In the genomic region with DNA sequence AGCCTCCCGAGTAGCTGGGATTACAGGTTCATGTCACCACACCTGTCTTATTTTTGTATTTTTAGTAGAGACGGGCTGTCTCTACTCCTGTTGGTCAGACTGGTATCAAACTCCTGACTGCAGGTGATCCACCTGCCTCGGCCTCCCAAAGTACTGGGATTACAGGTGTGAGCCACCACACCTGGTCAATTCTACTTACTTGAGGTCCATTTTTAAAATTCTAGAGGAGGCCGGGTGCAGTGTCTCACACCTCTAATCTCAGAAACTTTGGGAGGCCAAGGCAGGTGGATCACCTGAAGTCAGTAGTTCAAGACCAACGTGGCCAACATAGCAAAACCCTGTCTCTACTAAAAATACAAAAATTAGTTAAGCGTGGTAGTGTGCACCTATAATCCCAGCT, we compare ENCODE assay signal across 36 cellular contexts. TPM values are rescaled to one million over a fixed set of nuclear protein-coding genes. Genes with fewer than 3 reads are reported as not detected.
DNase-seq lines count a peak whose midpoint lies in the region; ATAC-seq, FAIRE-seq and TF ChIP-seq lines count a peak whose summit lies in the region.
"Had no signal": no experiment of that assay in that cellular context is flagged by ENCODE, and none has a peak within 500 bp of the region (broad histone marks: within the 10 kb centered on the region; RNA-seq: fewer than 3 reads in every experiment).

No MANE protein-coding gene starts in this region.

- WGBS in GM12878 (ENCODE audit: insufficient coverage, insufficient replicate concordance, low lambda C conversion rate, missing lambda C conversion rate), result 46% methylated on average over 6 of the region's 6 CpGs
- WGBS in suprapubic skin, result 93% methylated on average over 6 of the region's 6 CpGs

- FAIRE-seq in GM12878 (lab: Jason Lieb, UNC), result no peak
- FAIRE-seq: A204.1, A549, D721Med had no signal

- in situ Hi-C loops in Panc1 (cut with HindIII; ENCODE audit: low pct_unique_long_range_greater_than_20kb, low sequenced_read_pairs), result no loop called here
- in situ Hi-C loops in GM12878 (cut with MboI), result no loop called here

- H3K9ac ChIP-seq in GM12878 (ENCODE audit: control insufficient read depth, insufficient read depth, low read length), result no peak overlapping the region
- H3K9ac ChIP-seq: BLaER1; BLaER1 treated with 17β-estradiol and CSF1 and Interleukin-3, amounts not matched to agents 10 nM and 100 nM had no signal

- no peak for TF ChIP-seq EP300 in GM12878 (IDR thresholded peaks at IDR 0.05; ENCODE audit: borderline replicate concordance in 1 of 2, control insufficient read depth in 1 of 2, low read depth in 2 of 2, low read length in 2 of 2)
- no peak for TF ChIP-seq EP300 in suprapubic skin (IDR thresholded peaks at IDR 0.05)

- no peaks in the 10 kb centered on the region for H4K20me1 ChIP-seq in GM12878 (ENCODE audit: control insufficient read depth, insufficient read depth)
- H4K20me1 ChIP-seq: BLaER1; BLaER1 treated with 17β-estradiol and CSF1 and Interleukin-3, amounts not matched to agents 10 nM and 100 nM had no signal

- H3K79me2 ChIP-seq in GM12878 (ENCODE audit: control insufficient read depth, insufficient read depth, low read length), result no peaks in the 10 kb centered on the region

- TF ChIP-seq POLR2A in GM12878 (IDR thresholded peaks at IDR 0.05; ENCODE audit: low read depth, low read length) (no peak), suprapubic skin (IDR thresholded peaks at IDR 0.05) (no peak)

- CTCF ChIA-PET in Panc1 (lab: Charles Lee) (interaction anchor here (0.7 kb wide), 1 partner anchor 30 kb away, joined by 3 read pairs; no protein-coding TSS in a partner anchor), GM12878 (lab: Yijun Ruan, JAX) (no interaction called here)

- H3K9me3 ChIP-seq in Panc1 (ENCODE audit: control insufficient read depth, insufficient read depth, low read depth, low read length) (no peaks in the 10 kb centered on the region), GM12878 (replicated peaks; ENCODE audit: control insufficient read depth, insufficient read depth, low read length) (no peaks in the 10 kb centered on the region), suprapubic skin (no peaks in the 10 kb centered on the region)
- H3K9me3 ChIP-seq: A549; BE2C; BLaER1; BLaER1 treated with 17β-estradiol and CSF1 and Interleukin-3, amounts not matched to agents 10 nM and 100 nM; Caco-2 had no signal

- DNase-seq in natural killer cell treated with Interleukin-12 subunit alpha and Interleukin-12 subunit beta and Interleukin-15 and Interleukin-18, amount 100 ng/mL, for 72 hours (ENCODE audit: low spot score), result peak; percentile 0
- DNase-seq in natural killer cell, result no peak
- no peak for DNase-seq in Panc1 (ENCODE audit: low read depth, low spot score)
- no peak for DNase-seq in GM12878 (ENCODE audit: low read depth, low spot score)
- no peak for DNase-seq in suprapubic skin (ENCODE audit: low spot score in 2 of 2)
- DNase-seq: 8988T; ACHN; AML-193; BE2C; C1 segment of cervical spinal cord; Caco-2; Calu3; CD4-positive, alpha-beta memory T cell; CD4-positive, alpha-beta T cell; CD4-positive, CD25-positive, alpha-beta regulatory T cell; CD8-positive, alpha-beta memory T cell; CD8-positive, alpha-beta T cell; COR-L47; DMS 273 treated with DMSO at 0.1 percent for 48 hours; DMS153; DMS53; DMS79; DMS79 treated with DMSO at 0.1 percent for 48 hours; DND-41; EL had no signal

- H3K4me3 Mint-ChIP-seq in natural killer cell treated with Interleukin-12 subunit alpha and Interleukin-12 subunit beta and Interleukin-15 and Interleukin-18, amount 100 ng/mL, for 72 hours, result no peak overlapping the region
- no peak overlapping the region for H3K4me3 Mint-ChIP-seq in natural killer cell
- H3K4me3 Mint-ChIP-seq: B cell; CD14-positive monocyte; CD4-positive, alpha-beta memory T cell; CD4-positive, alpha-beta T cell; CD4-positive, CD25-positive, alpha-beta regulatory T cell; CD8-positive, alpha-beta memory T cell; CD8-positive, alpha-beta T cell had no signal

- H3K4me1 ChIP-seq in Panc1 (ENCODE audit: control insufficient read depth, insufficient read depth, low read length) (peaks cover 61% of the 10 kb centered on the region), GM12878 (ENCODE audit: control insufficient read depth, insufficient read depth, low read length) (no peaks in the 10 kb centered on the region), suprapubic skin (peaks cover 3% of the 10 kb centered on the region)
- H3K4me1 ChIP-seq: BE2C had no signal

- intact Hi-C loops in natural killer cell (cut with micrococcal nuclease), result no loop called here
- intact Hi-C loops in Panc1 (cut with micrococcal nuclease; ENCODE audit: unreplicated experiment), result no loop called here
- intact Hi-C loops in GM12878 (cut with micrococcal nuclease; ENCODE audit: unreplicated experiment), result no loop called here

- H3K27me3 Mint-ChIP-seq in natural killer cell treated with Interleukin-12 subunit alpha and Interleukin-12 subunit beta and Interleukin-15 and Interleukin-18, amount 100 ng/mL, for 72 hours, result peaks cover 8 to 11% of the 10 kb centered on the region in 2 donors
- peaks cover 4 to 6% of the 10 kb centered on the region in 2 donors for H3K27me3 Mint-ChIP-seq in natural killer cell (ENCODE audit: low read depth in 2 of 2)

- no peak overlapping the region for H2AFZ ChIP-seq in GM12878 (ENCODE audit: control insufficient read depth, low read depth, low read length)

- BruUV-seq in Panc1 (replicated peaks; lab: Mats Ljungman, UMichigan) (no TSS peak), GM12878 (replicated peaks; lab: Mats Ljungman, UMichigan) (no TSS peak)

- ATAC-seq in natural killer cell treated with Interleukin-12 subunit alpha and Interleukin-12 subunit beta and Interleukin-15 and Interleukin-18, amount 100 ng/mL, for 72 hours, result no peak
- no peak for ATAC-seq in natural killer cell
- no peak for ATAC-seq in Panc1
- ATAC-seq in GM12878, result no peak
- ATAC-seq in HG02885 (IDR thresholded peaks at IDR 0.05; ENCODE audit: poor library complexity, unreplicated experiment), result no peak
- ATAC-seq: A549; CD8-positive, alpha-beta T cell had no signal

- H3K4me2 ChIP-seq in GM12878 (ENCODE audit: control insufficient read depth, insufficient read depth), result no peak overlapping the region
- H3K4me2 ChIP-seq: A549; BLaER1; BLaER1 treated with 17β-estradiol and CSF1 and Interleukin-3, amounts not matched to agents 10 nM and 100 nM had no signal

- RAD21 ChIA-PET in GM12878 (lab: Charles Lee; ENCODE audit: unreplicated experiment), result no interaction called here

- H3K36me3 Mint-ChIP-seq in natural killer cell treated with Interleukin-12 subunit alpha and Interleukin-12 subunit beta and Interleukin-15 and Interleukin-18, amount 100 ng/mL, for 72 hours, result no peaks in the 10 kb centered on the region
- H3K36me3 Mint-ChIP-seq in natural killer cell, result no peaks in the 10 kb centered on the region
- H3K36me3 Mint-ChIP-seq: CD14-positive monocyte; CD4-positive, alpha-beta memory T cell; CD4-positive, CD25-positive, alpha-beta regulatory T cell; CD8-positive, alpha-beta memory T cell; CD8-positive, alpha-beta T cell had no signal

- no peaks in the 10 kb centered on the region for H3K4me1 Mint-ChIP-seq in natural killer cell treated with Interleukin-12 subunit alpha and Interleukin-12 subunit beta and Interleukin-15 and Interleukin-18, amount 100 ng/mL, for 72 hours (ENCODE audit: low read depth in 2 of 2)
- H3K4me1 Mint-ChIP-seq in natural killer cell, result no peaks in the 10 kb centered on the region
- H3K4me1 Mint-ChIP-seq: B cell; CD14-positive monocyte; CD4-positive, alpha-beta memory T cell; CD4-positive, CD25-positive, alpha-beta regulatory T cell; CD8-positive, alpha-beta memory T cell had no signal

- H3K36me3 ChIP-seq in Panc1 (ENCODE audit: control insufficient read depth, insufficient read depth, low read length) (no peaks in the 10 kb centered on the region), GM12878 (ENCODE audit: control insufficient read depth in 2 of 2, insufficient read depth in 2 of 2, low read length in 1 of 2) (no peaks in the 10 kb centered on the region), suprapubic skin (no peaks in the 10 kb centered on the region)
- H3K36me3 ChIP-seq: BE2C; BLaER1; BLaER1 treated with 17β-estradiol and CSF1 and Interleukin-3, amounts not matched to agents 10 nM and 100 nM had no signal

- H3K27ac ChIP-seq in Panc1 (ENCODE audit: low read length) (peak overlapping the region; percentile 99), GM12878 (ENCODE audit: control insufficient read depth, insufficient read depth) (no peak overlapping the region), suprapubic skin (no peak overlapping the region)
- H3K27ac ChIP-seq: 22Rv1; BLaER1; BLaER1 treated with 17β-estradiol and CSF1 and Interleukin-3, amounts not matched to agents 10 nM and 100 nM; C4-2B had no signal

- SMC1A ChIA-PET in GM12878 (lab: Charles Lee; ENCODE audit: uncharacterized antibody, unreplicated experiment), result no interaction called here

- no peaks in the 10 kb centered on the region for H3K9me3 Mint-ChIP-seq in natural killer cell treated with Interleukin-12 subunit alpha and Interleukin-12 subunit beta and Interleukin-15 and Interleukin-18, amount 100 ng/mL, for 72 hours
- no peaks in the 10 kb centered on the region for H3K9me3 Mint-ChIP-seq in natural killer cell
- H3K9me3 Mint-ChIP-seq: CD4-positive, alpha-beta T cell had no signal

- H3K4me3 ChIP-seq in Panc1 (ENCODE audit: low read depth in 2 of 2, low read length in 2 of 2) (no peak overlapping the region), GM12878 (no peak overlapping the region), suprapubic skin (no peak overlapping the region)
- H3K4me3 ChIP-seq: A549; BLaER1; BLaER1 treated with 17β-estradiol and CSF1 and Interleukin-3, amounts not matched to agents 10 nM and 100 nM had no signal

- H3K27me3 ChIP-seq in Panc1 (ENCODE audit: control insufficient read depth, insufficient read depth, low read length) (no peaks in the 10 kb centered on the region), GM12878 (replicated peaks in 1 of 2; ENCODE audit: control insufficient read depth in 2 of 2, insufficient read depth in 2 of 2, low read length in 1 of 2) (no peaks in the 10 kb centered on the region), suprapubic skin (no peaks in the 10 kb centered on the region)
- H3K27me3 ChIP-seq: BE2C; BLaER1; BLaER1 treated with 17β-estradiol and CSF1 and Interleukin-3, amounts not matched to agents 10 nM and 100 nM had no signal

- no peak overlapping the region for H3K27ac Mint-ChIP-seq in natural killer cell treated with Interleukin-12 subunit alpha and Interleukin-12 subunit beta and Interleukin-15 and Interleukin-18, amount 100 ng/mL, for 72 hours
- no peak overlapping the region for H3K27ac Mint-ChIP-seq in natural killer cell
- H3K27ac Mint-ChIP-seq: B cell; CD14-positive monocyte; CD4-positive, alpha-beta T cell; CD4-positive, CD25-positive, alpha-beta regulatory T cell; CD8-positive, alpha-beta memory T cell; CD8-positive, alpha-beta T cell had no signal

- TF ChIP-seq RAD21 in GM12878 (IDR thresholded peaks at IDR 0.05; ENCODE audit: insufficient read depth, low read depth, low read length), result no peak

- POLR2A ChIA-PET in Panc1 (lab: Charles Lee), result interaction anchor here (0.6 kb wide), 1 partner anchor 48 kb away, joined by 7 read pairs; a partner anchor contains a TSS
- POLR2A ChIA-PET in GM12878 (lab: Charles Lee), result no interaction called here

- no peak for TF ChIP-seq CTCF in natural killer cell (IDR thresholded peaks at IDR 0.05)
- no peak for TF ChIP-seq CTCF in Panc1 (IDR thresholded peaks at IDR 0.05)
- no peak for TF ChIP-seq CTCF in GM12878 (IDR thresholded peaks at IDR 0.05 in 2 of 3, conservative IDR thresholded peaks at IDR 0.05 in 1 of 3; ENCODE audit: control insufficient read depth in 2 of 3, extremely low read depth in 1 of 3, insufficient read depth in 1 of 3, low read depth in 3 of 3, low read length in 3 of 3)
- no peak for TF ChIP-seq CTCF in suprapubic skin (IDR thresholded peaks at IDR 0.05)

RNA-seq across cellular contexts. Expression of a gene that starts 7.8 kb away (rescaled TPM):
- total RNA-seq in natural killer cell treated with Interleukin-12 subunit alpha and Interleukin-12 subunit beta and Interleukin-15 and Interleukin-18, amount 100 ng/mL, for 72 hours, result not detected
- under 1 TPM in 1 of 3 donors, not detected in 2; 0.45 TPM for total RNA-seq in natural killer cell
- total RNA-seq in Panc1 (2021; ENCODE audit: unreplicated experiment), result 92.5 TPM
- 97.9 TPM for polyA plus RNA-seq in Panc1 (2012; ENCODE audit: insufficient read length)
- total RNA-seq in GM12878 (2013; cell fraction: nucleolus; rRNA removed), result not detected in 2 replicates
- not detected in 2 replicates for total RNA-seq in GM12878 (2014; rRNA removed)
- not detected in 2 replicates for total RNA-seq in GM12878 (2014; rRNA removed; fragmentation: Illumina TruSeq; extraction: Trizol)
- 0.05 TPM in 1 of 2 replicates, not detected in the other for total RNA-seq in GM12878 (2021)
- polyA plus RNA-seq in GM12878 (2011; ENCODE audit: low read depth), result 0.10 TPM
- polyA plus RNA-seq in GM12878 (2011; rRNA removed), result not detected in 2 replicates
- not detected in 2 replicates for polyA plus RNA-seq in GM12878 (2011; cell fraction: cytosol; rRNA removed)
- 0.07 TPM in 1 of 2 replicates, not detected in the other for polyA plus RNA-seq in GM12878 (2011; cell fraction: nucleus; rRNA removed)
- polyA plus RNA-seq in GM12878 (2012), result 0.32 and 0.50 TPM in 2 replicates
- 0.07 TPM in 1 of 2 replicates, not detected in the other for polyA plus RNA-seq in GM12878 (2014; fragmentation: Illumina TruSeq; extraction: Trizol)
- polyA plus RNA-seq in GM12878 (2014; fragmentation: Nextera tagmentation; extraction: Ambion mirVana), result not detected
- 0.04 TPM in 1 of 2 replicates, not detected in the other for polyA plus RNA-seq in GM12878 (2014; rRNA removed)
- under 1 TPM; 0.17 to 0.55 TPM for polyA plus RNA-seq in GM12878 (2016; fragmentation: Nextera tagmentation; extraction: Ambion mirVana)
- not detected in 2 replicates for polyA minus RNA-seq in GM12878 (2011; rRNA and poly(A)+ RNA removed)
- polyA minus RNA-seq in GM12878 (2011; cell fraction: cytosol; rRNA and poly(A)+ RNA removed), result not detected in 2 replicates
- polyA minus RNA-seq in GM12878 (2011; cell fraction: nucleus; rRNA and poly(A)+ RNA removed), result not detected in 2 replicates
- 10 to 100 TPM in 1 of 4 donors, 1 to 10 TPM in 3; 3.3 to 10.1 (median 5.3) TPM for total RNA-seq in suprapubic skin
- total RNA-seq: A172; CD4-positive, alpha-beta memory T cell; CD4-positive, alpha-beta T cell; CD8-positive, alpha-beta memory T cell; CD8-positive, alpha-beta T cell had no signal
- polyA plus RNA-seq: CD14-positive monocyte had no signal

RNA-seq across cellular contexts. Expression of a gene that starts 47.8 kb away (rescaled TPM):
- 1 to 10 TPM; 3.8 to 4.1 TPM for total RNA-seq in natural killer cell treated with Interleukin-12 subunit alpha and Interleukin-12 subunit beta and Interleukin-15 and Interleukin-18, amount 100 ng/mL, for 72 hours
- total RNA-seq in natural killer cell (1 to 10 TPM; 1.5 to 5.0 (median 4.1) TPM), Panc1 (2021; ENCODE audit: unreplicated experiment) (132 TPM), GM12878 (2014; rRNA removed) (2.1 and 2.6 TPM in 2 replicates), GM12878 (2014; rRNA removed; fragmentation: Illumina TruSeq; extraction: Trizol) (3.0 and 3.1 TPM in 2 replicates), GM12878 (2021) (4.3 and 4.7 TPM in 2 replicates), suprapubic skin (10 to 100 TPM in 1 of 4 donors, 1 to 10 TPM in 3; 7.6 to 10.3 (median 8.4) TPM)
- 11.2 TPM for polyA plus RNA-seq in Panc1 (2012; ENCODE audit: insufficient read length)
- total RNA-seq in GM12878 (2013; cell fraction: nucleolus; rRNA removed), result 5.4 and 5.5 TPM in 2 replicates
- 0.54 TPM for polyA plus RNA-seq in GM12878 (2011; ENCODE audit: low read depth)
- polyA plus RNA-seq in GM12878 (2011; rRNA removed) (1.3 and 2.6 TPM in 2 replicates), GM12878 (2014; fragmentation: Illumina TruSeq; extraction: Trizol) (0.65 and 1.1 TPM in 2 replicates), GM12878 (2014; fragmentation: Nextera tagmentation; extraction: Ambion mirVana) (1 to 10 TPM in 1 of 2 experiments, under 1 TPM in 1; 0.57 to 1.9 TPM), GM12878 (2014; rRNA removed) (0.85 and 0.86 TPM in 2 replicates), GM12878 (2016; fragmentation: Nextera tagmentation; extraction: Ambion mirVana) (1 to 10 TPM; 2.5 to 3.0 TPM)
- polyA plus RNA-seq in GM12878 (2011; cell fraction: cytosol; rRNA removed), result 0.57 and 0.67 TPM in 2 replicates
- polyA plus RNA-seq in GM12878 (2011; cell fraction: nucleus; rRNA removed), result 0.55 and 0.63 TPM in 2 replicates
- 0.60 and 0.88 TPM in 2 replicates for polyA plus RNA-seq in GM12878 (2012)
- polyA minus RNA-seq in GM12878 (2011; rRNA and poly(A)+ RNA removed), result 1.2 and 1.8 TPM in 2 replicates
- 1.2 and 1.6 TPM in 2 replicates for polyA minus RNA-seq in GM12878 (2011; cell fraction: cytosol; rRNA and poly(A)+ RNA removed)
- polyA minus RNA-seq in GM12878 (2011; cell fraction: nucleus; rRNA and poly(A)+ RNA removed), result 0.73 and 1.1 TPM in 2 replicates

Comparison
In these comparisons a context has a peak if more than half of its experiments do, and no peak if none do; other contexts are left out.
1. RNA of a gene that starts 47.8 kb away (total RNA-seq): 132 TPM in Panc1 (single experiment); 7.6 to 10.3 TPM in suprapubic skin, 3.8 to 4.1 TPM in natural killer cell treated with Interleukin-12 subunit alpha and Interleukin-12 subunit beta and Interleukin-15 and Interleukin-18, amount 100 ng/mL, for 72 hours, 1.5 to 5.0 TPM in natural killer cell and 2.1 to 5.5 TPM in GM12878; every median in the first group is over 10 times any median in the second.